In genomic region chr13:19782049-19782726, GRCh38 we compare ENCODE assay signal across 8 cellular contexts. TPM values are rescaled to one million over a fixed set of nuclear protein-coding genes. Genes with fewer than 3 reads are reported as not detected.
DNase-seq lines count a peak whose midpoint lies in the region; ATAC-seq and TF ChIP-seq lines count a peak whose summit lies in the region.

No MANE protein-coding gene starts in this region.

- no peak for TF ChIP-seq EP300 in sigmoid colon (IDR thresholded peaks at IDR 0.05)

- peaks cover 4% of the 10 kb centered on the region for H3K9me3 Mint-ChIP-seq in T-helper 2 cell treated with Interferon-gamma antibody and Interleukin-4, amounts not matched to agents 5 μg/mL and 100 μg/mL, for 36 hours

- no peaks in the 10 kb centered on the region for H3K27me3 ChIP-seq in iPS DF 6.9 (ENCODE audit: control insufficient read depth, insufficient read depth, low read length)
- H3K27me3 ChIP-seq in sigmoid colon = no peaks in the 10 kb centered on the region

- H3K27me3 Mint-ChIP-seq in T-helper 2 cell treated with Interferon-gamma antibody and Interleukin-4, amounts not matched to agents 5 μg/mL and 100 μg/mL, for 36 hours (ENCODE audit: low read depth) = peaks cover 3% of the 10 kb centered on the region

- H3K4me1 Mint-ChIP-seq in T-helper 2 cell treated with Interferon-gamma antibody and Interleukin-4, amounts not matched to agents 5 μg/mL and 100 μg/mL, for 36 hours (ENCODE audit: low read depth) = peaks cover 2% of the 10 kb centered on the region

- peak; percentile 60 for DNase-seq in CD1c-positive myeloid dendritic cell (ENCODE audit: extremely low spot score)
- DNase-seq in HK-2 (ENCODE audit: unreplicated experiment) = peak; percentile 44
- peak; percentile 66 for DNase-seq in T-helper 2 cell treated with Interferon-gamma antibody and Interleukin-4, amounts not matched to agents 5 μg/mL and 100 μg/mL, for 36 hours (ENCODE audit: low spot score)
- peak; percentile 76 for DNase-seq in astrocyte of the hippocampus (ENCODE audit: low read depth, low spot score)
- DNase-seq in iPS DF 6.9 (ENCODE audit: low read depth, low spot score) = no peak
- peak; percentile 81 for DNase-seq in sigmoid colon
- DNase-seq in NCI-H446 (lab: John Stamatoyannopoulos, UW) = no peak

- WGBS in iPS DF 6.9 (ENCODE audit: insufficient coverage, insufficient read length) = no CpG with 5 or more reads among the region's 77 CpGs
- 0% methylated on average over 77 of the region's 77 CpGs for WGBS in sigmoid colon, 2 donors

- H3K27ac Mint-ChIP-seq in T-helper 2 cell treated with Interferon-gamma antibody and Interleukin-4, amounts not matched to agents 5 μg/mL and 100 μg/mL, for 36 hours = peak overlapping the region; percentile 99

- H3K27ac ChIP-seq in iPS DF 6.9 (ENCODE audit: low read length) = no peak overlapping the region
- peak overlapping the region; percentile 93 to 98 (median 94) for H3K27ac ChIP-seq in sigmoid colon

- ATAC-seq in GM19463 (IDR thresholded peaks at IDR 0.05; ENCODE audit: unreplicated experiment) = peak; percentile 41

- H3K4me3 ChIP-seq in iPS DF 6.9 (ENCODE audit: low read length) = peak overlapping the region; percentile 90
- peak overlapping the region; percentile 76 to 95 (median 85) for H3K4me3 ChIP-seq in sigmoid colon

- peaks cover 14% of the 10 kb centered on the region for H3K36me3 Mint-ChIP-seq in T-helper 2 cell treated with Interferon-gamma antibody and Interleukin-4, amounts not matched to agents 5 μg/mL and 100 μg/mL, for 36 hours (ENCODE audit: low read depth)

- H3K4me1 ChIP-seq in iPS DF 6.9 (ENCODE audit: control insufficient read depth, insufficient read depth, low read length) = no peaks in the 10 kb centered on the region
- H3K4me1 ChIP-seq in sigmoid colon = peaks cover 0 to 17% (median 4%) of the 10 kb centered on the region in 4 donors

- TF ChIP-seq CTCF in sigmoid colon (IDR thresholded peaks at IDR 0.05) = no peak

- no peak for TF ChIP-seq POLR2A in sigmoid colon (IDR thresholded peaks at IDR 0.05)

- intact Hi-C loops in sigmoid colon (cut with DNase I) = loop anchor here (1.0 to 10.0 kb wide), 3 partner anchors 81 to 175 kb away; partner anchors contain the start of genes MPHOSPH8, ZMYM2 and ZMYM5

- H3K9me3 ChIP-seq in iPS DF 6.9 (ENCODE audit: control insufficient read depth, insufficient read depth, low read length) (no peaks in the 10 kb centered on the region), sigmoid colon (no peaks in the 10 kb centered on the region)

- peak overlapping the region; percentile 99 for H3K4me3 Mint-ChIP-seq in T-helper 2 cell treated with Interferon-gamma antibody and Interleukin-4, amounts not matched to agents 5 μg/mL and 100 μg/mL, for 36 hours

- H3K36me3 ChIP-seq in iPS DF 6.9 (ENCODE audit: control insufficient read depth, insufficient read depth, low read length) (no peaks in the 10 kb centered on the region), sigmoid colon (peaks cover 0 to 6% (median 0%) of the 10 kb centered on the region in 4 donors)

RNA-seq across cellular contexts. Expression of gene PSPC1, which starts 0.6 kb away (rescaled TPM):
- 10 to 100 TPM; 48.2 to 85.3 (median 58.6) TPM for total RNA-seq in sigmoid colon
- polyA plus RNA-seq in sigmoid colon = 10 to 100 TPM; 15.3 to 28.3 (median 25.8) TPM

Comparison
In these comparisons a context has a peak if more than half of its experiments do, and no peak if none do; other contexts are left out.
1. DNase-seq: peak in CD1c-positive myeloid dendritic cell (single experiment), HK-2 (single experiment), T-helper 2 cell treated with Interferon-gamma antibody and Interleukin-4, amounts not matched to agents 5 μg/mL and 100 μg/mL, for 36 hours (single experiment), astrocyte of the hippocampus (single experiment) and sigmoid colon (single experiment); none in iPS DF 6.9 (single experiment) and NCI-H446 (0 of 2).